1 cellular context compared by ENCODE assay signal in the genomic region with DNA sequence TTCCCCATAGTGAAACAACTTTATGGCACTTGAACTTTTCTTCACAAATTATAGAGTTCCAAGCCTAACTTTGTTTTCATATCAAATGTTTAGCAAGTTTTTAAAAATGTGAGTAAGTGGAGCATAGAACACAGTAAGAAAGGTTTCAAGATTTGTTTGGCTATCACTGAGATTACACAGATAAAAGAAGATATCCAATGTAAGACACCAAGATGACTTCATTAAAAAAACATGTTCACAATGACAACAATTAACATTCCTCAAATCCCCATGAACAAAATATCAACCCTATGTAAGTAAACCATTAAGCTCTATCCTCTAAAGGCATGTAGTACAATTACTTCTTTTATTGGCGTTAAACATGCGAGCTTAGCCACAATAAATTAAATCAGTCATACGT.
TF ChIP-seq lines count a peak whose summit lies in the region.

No MANE protein-coding gene starts in this region.

TF ChIP-seq in IMR-90, 13 proteins besides CTCF, POLR2A, EP300 and RAD21 (continued from another document):
- TF ChIP-seq, protein P1, sequence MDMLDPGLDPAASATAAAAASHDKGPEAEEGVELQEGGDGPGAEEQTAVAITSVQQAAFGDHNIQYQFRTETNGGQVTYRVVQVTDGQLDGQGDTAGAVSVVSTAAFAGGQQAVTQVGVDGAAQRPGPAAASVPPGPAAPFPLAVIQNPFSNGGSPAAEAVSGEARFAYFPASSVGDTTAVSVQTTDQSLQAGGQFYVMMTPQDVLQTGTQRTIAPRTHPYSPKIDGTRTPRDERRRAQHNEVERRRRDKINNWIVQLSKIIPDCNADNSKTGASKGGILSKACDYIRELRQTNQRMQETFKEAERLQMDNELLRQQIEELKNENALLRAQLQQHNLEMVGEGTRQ (IDR thresholded peaks at IDR 0.05; ENCODE audit: low read depth, low read length), result no peak
